9 cellular contexts compared by ENCODE assay signal in the genomic region with DNA sequence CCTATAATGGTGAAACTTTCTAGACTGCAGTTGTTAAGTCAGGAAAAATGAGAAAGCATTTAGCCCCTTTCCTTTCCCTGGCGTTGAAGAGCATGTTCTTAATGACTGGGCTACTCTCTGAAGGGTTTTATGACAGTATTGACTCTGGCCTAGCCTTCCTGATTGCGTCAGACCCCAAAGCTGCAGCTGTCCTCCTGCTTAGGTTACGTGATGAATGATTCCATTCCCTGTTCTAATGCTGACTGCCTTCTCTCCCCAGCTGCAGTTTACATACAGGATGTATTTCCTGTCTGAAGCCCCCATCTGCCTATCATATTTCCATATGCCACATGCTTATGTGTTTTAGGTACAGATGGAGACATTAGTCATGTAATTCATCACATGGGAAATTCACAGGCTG.
DNase-seq lines count a peak whose midpoint lies in the region; ATAC-seq and TF ChIP-seq lines count a peak whose summit lies in the region.
"Had no signal": no experiment of that assay in that cellular context is flagged by ENCODE, and none has a peak within 500 bp of the region (broad histone marks: within the 10 kb centered on the region; RNA-seq: fewer than 3 reads in every experiment).

No MANE protein-coding gene starts in this region.

- POLR2A ChIA-PET in PC-9 (lab: Charles Lee; ENCODE audit: unreplicated experiment) = no interaction called here

- no peaks in the 10 kb centered on the region for H3K79me2 ChIP-seq in mammary epithelial cell (ENCODE audit: insufficient read depth, low read length)
- H3K79me2 ChIP-seq in PC-9 (ENCODE audit: low read depth) = no peaks in the 10 kb centered on the region

- TF ChIP-seq CTCF in mammary epithelial cell (conservative IDR thresholded peaks at IDR 0.05 in 1 of 2, IDR thresholded peaks at IDR 0.05 in 1 of 2; ENCODE audit: extremely low read depth in 1 of 2, insufficient read depth in 1 of 2, low read depth in 1 of 2, low read length in 2 of 2) (no peak), PC-9 (conservative IDR thresholded peaks at IDR 0.05) (no peak)

- no peak overlapping the region for H3K4me3 ChIP-seq in mammary epithelial cell (replicated peaks in 1 of 3; ENCODE audit: insufficient read depth in 1 of 3, low read depth in 2 of 3, low read length in 3 of 3)
- H3K4me3 ChIP-seq in PC-9 = no peak overlapping the region
- H3K4me3 ChIP-seq: coronary artery had no signal

- H3K36me3 ChIP-seq in mammary epithelial cell (ENCODE audit: insufficient read depth, low read length) (no peaks in the 10 kb centered on the region), PC-9 (ENCODE audit: low read depth) (no peaks in the 10 kb centered on the region)

- peak overlapping the region; percentile 66 for H2AFZ ChIP-seq in mammary epithelial cell (ENCODE audit: low read depth, low read length)
- no peak overlapping the region for H2AFZ ChIP-seq in PC-9

- dilution Hi-C loops in mammary epithelial cell (cut with HindIII; ENCODE audit: low sequenced_read_pairs) = no loop called here

- in situ Hi-C loops in mammary epithelial cell (cut with MboI; ENCODE audit: low sequenced_read_pairs in 2 of 2) = no loop called here

- CTCF ChIA-PET in mammary epithelial cell (lab: Charles Lee; ENCODE audit: low non-redundant PET) = no interaction called here
- CTCF ChIA-PET in PC-9 (lab: Charles Lee) = no interaction called here

- H3K27me3 ChIP-seq in mammary epithelial cell (ENCODE audit: insufficient read depth, low read length) (no peaks in the 10 kb centered on the region), PC-9 (ENCODE audit: insufficient read depth, low read depth) (no peaks in the 10 kb centered on the region)

- peaks cover 13% of the 10 kb centered on the region for H3K4me1 ChIP-seq in mammary epithelial cell (ENCODE audit: insufficient read depth, low read length)
- no peaks in the 10 kb centered on the region for H3K4me1 ChIP-seq in PC-9 (replicated peaks; ENCODE audit: insufficient read depth)

- H3K9ac ChIP-seq in mammary epithelial cell (ENCODE audit: insufficient read depth, low read length) = no peak overlapping the region

- ATAC-seq in HG03460 (IDR thresholded peaks at IDR 0.05; ENCODE audit: unreplicated experiment) (no peak), HG03520 (IDR thresholded peaks at IDR 0.05; ENCODE audit: unreplicated experiment) (no peak)

- DNase-seq in ELR (ENCODE audit: low read depth) (peak; percentile 87), NCI-H2196 treated with DMSO at 0.1 percent for 48 hours (lab: John Stamatoyannopoulos, UW; ENCODE audit: unreplicated experiment) (peak; percentile 70), mammary epithelial cell (peak; percentile 53), non-pigmented ciliary epithelial cell (ENCODE audit: low read depth) (peak; percentile 76), PC-9 (no peak)
- DNase-seq in stimulated activated CD4-positive, alpha-beta T cell treated with anti-CD3 and anti-CD28 coated beads, Interleukin-12 subunit alpha, Interleukin-12 subunit beta, amount 100 ng/mL, for 4 hours = no peak

- H3K9me3 ChIP-seq in mammary epithelial cell (replicated peaks; ENCODE audit: insufficient read depth, low read length) = peaks cover 2% of the 10 kb centered on the region
- peaks cover 3% of the 10 kb centered on the region; the same call in 1 of the 2 replicates for H3K9me3 ChIP-seq in PC-9 (ENCODE audit: insufficient read depth, low read depth)

- H3K27ac ChIP-seq in mammary epithelial cell (ENCODE audit: insufficient read depth, low read depth, low read length) = no peak overlapping the region
- no peak overlapping the region for H3K27ac ChIP-seq in PC-9
- H3K27ac ChIP-seq: coronary artery had no signal

- 60% methylated on average over 3 of the region's 3 CpGs for WGBS in mammary epithelial cell (ENCODE audit: low coverage, missing lambda C conversion rate)

- H3K9me2 ChIP-seq in PC-9 (ENCODE audit: insufficient read depth) = no peaks in the 10 kb centered on the region

- no peaks in the 10 kb centered on the region for H3F3A ChIP-seq in PC-9 (ENCODE audit: insufficient read depth, low read depth)

- H3K4me2 ChIP-seq in mammary epithelial cell (ENCODE audit: insufficient read depth, low read depth, low read length) = no peak overlapping the region
- no peak overlapping the region for H3K4me2 ChIP-seq in PC-9

- BruUV-seq in mammary epithelial cell (replicated peaks; lab: Mats Ljungman, UMichigan) (no TSS peak), PC-9 (replicated peaks; lab: Mats Ljungman, UMichigan) (no TSS peak)

- no peaks in the 10 kb centered on the region for H4K20me1 ChIP-seq in mammary epithelial cell (ENCODE audit: insufficient read depth, low read length)
- no peaks in the 10 kb centered on the region for H4K20me1 ChIP-seq in PC-9 (ENCODE audit: insufficient read depth)

- intact Hi-C loops in mammary epithelial cell (cut with micrococcal nuclease) (no loop called here), PC-9 (cut with micrococcal nuclease; ENCODE audit: unreplicated experiment) (no loop called here)

Comparison
In these comparisons a context has a peak if more than half of its experiments do, and no peak if none do; other contexts are left out.
1. DNase-seq: peak in ELR (single experiment), NCI-H2196 treated with DMSO at 0.1 percent for 48 hours (single experiment), mammary epithelial cell (single experiment) and non-pigmented ciliary epithelial cell (single experiment); none in stimulated activated CD4-positive, alpha-beta T cell treated with anti-CD3 and anti-CD28 coated beads, Interleukin-12 subunit alpha, Interleukin-12 subunit beta, amount 100 ng/mL, for 4 hours (single experiment) and PC-9 (0 of 2).